ENCODE assay signal across 1 cellular context in genomic region chr2:35428548-35428947, GRCh38.
TF ChIP-seq lines count a peak whose summit lies in the region.

No MANE protein-coding gene starts in this region.

TF ChIP-seq in GM23338, 12 proteins besides CTCF, POLR2A, EP300 and RAD21 (continued from another document):
- no peak for TF ChIP-seq ZNF462 (CRISPR knock-in tag; IDR thresholded peaks at IDR 0.05)
- TF ChIP-seq, protein P1, sequence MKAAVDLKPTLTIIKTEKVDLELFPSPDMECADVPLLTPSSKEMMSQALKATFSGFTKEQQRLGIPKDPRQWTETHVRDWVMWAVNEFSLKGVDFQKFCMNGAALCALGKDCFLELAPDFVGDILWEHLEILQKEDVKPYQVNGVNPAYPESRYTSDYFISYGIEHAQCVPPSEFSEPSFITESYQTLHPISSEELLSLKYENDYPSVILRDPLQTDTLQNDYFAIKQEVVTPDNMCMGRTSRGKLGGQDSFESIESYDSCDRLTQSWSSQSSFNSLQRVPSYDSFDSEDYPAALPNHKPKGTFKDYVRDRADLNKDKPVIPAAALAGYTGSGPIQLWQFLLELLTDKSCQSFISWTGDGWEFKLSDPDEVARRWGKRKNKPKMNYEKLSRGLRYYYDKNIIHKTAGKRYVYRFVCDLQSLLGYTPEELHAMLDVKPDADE (IDR thresholded peaks at IDR 0.05): no peak
- no peak for TF ChIP-seq ZNF331 (CRISPR knock-in tag; IDR thresholded peaks at IDR 0.05; ENCODE audit: low read depth)
- TF ChIP-seq EZH2phosphoT487 (IDR thresholded peaks at IDR 0.05; ENCODE audit: unreplicated experiment): no peak
- no peak for TF ChIP-seq JUNB (IDR thresholded peaks at IDR 0.05; ENCODE audit: unreplicated experiment)
- TF ChIP-seq REST (IDR thresholded peaks at IDR 0.05; ENCODE audit: unreplicated experiment): no peak
- no peak for TF ChIP-seq NANOG (IDR thresholded peaks at IDR 0.05; ENCODE audit: borderline replicate concordance)
- no peak for TF ChIP-seq ZNF114 (CRISPR knock-in tag; IDR thresholded peaks at IDR 0.05)
